Comparison of ENCODE assay signal across 25 cellular contexts in genomic region chr3:53812434-53812833, GRCh38. TPM values are rescaled to one million over a fixed set of nuclear protein-coding genes. Genes with fewer than 3 reads are reported as not detected.
DNase-seq lines count a peak whose midpoint lies in the region; ATAC-seq and TF ChIP-seq lines count a peak whose summit lies in the region.
"Had no signal": no experiment of that assay in that cellular context is flagged by ENCODE, and none has a peak within 500 bp of the region (broad histone marks: within the 10 kb centered on the region; RNA-seq: fewer than 3 reads in every experiment).

No MANE protein-coding gene starts in this region.

- H3K18ac ChIP-seq in H9 (ENCODE audit: insufficient read length, low read depth, low read length): no peak overlapping the region

- no peak overlapping the region for H2BK120ac ChIP-seq in H9 (ENCODE audit: low read depth, low read length, poor library complexity, severe bottlenecking)

- no peak overlapping the region for H4K5ac ChIP-seq in H9 (ENCODE audit: insufficient read length, low read depth, low read length)

- no peak overlapping the region for H3K23ac ChIP-seq in H9 (ENCODE audit: insufficient read length, low read depth, low read length)

- no CpG with 5 or more reads among the region's 4 CpGs for WGBS in H9 (ENCODE audit: extremely low coverage, insufficient read length, low lambda C conversion rate)
- 84% methylated on average over 4 of the region's 4 CpGs for WGBS in liver

- no peaks in the 10 kb centered on the region for H3K23me2 ChIP-seq in H9 (ENCODE audit: insufficient read length, low read depth, low read length, poor library complexity, severe bottlenecking)

- H3K9me3 Mint-ChIP-seq in H9: no peaks in the 10 kb centered on the region
- no peaks in the 10 kb centered on the region for H3K9me3 Mint-ChIP-seq in stimulated activated memory B cell treated with anti-CD40 and anti-IgM and Interleukin-4, amounts not matched to agents 10 μg/mL and 1 μg/mL and 100 μg/mL, for 72 hours
- H3K9me3 Mint-ChIP-seq: activated CD4-positive, alpha-beta T cell treated with anti-CD3 and anti-CD28 coated beads, Interleukin-2, amount 10 ng/mL, durations not matched to agents 24 days and 14 days; activated T-helper 17 cell treated with anti-CD3 and anti-CD28 coated beads, Interleukin-2, amount 50 U/mL, for 72 hours; memory B cell had no signal

- DNase-seq in DMS 273 (lab: John Stamatoyannopoulos, UW; ENCODE audit: unreplicated experiment) (peak; percentile 3), DMS 273 treated with DMSO at 0.1 percent for 48 hours (lab: John Stamatoyannopoulos, UW) (no peak), H9 (no peak), choroid plexus epithelial cell (ENCODE audit: low read depth) (peak; percentile 12), LoVo (ENCODE audit: low spot score) (no peak), inferior parietal cortex (ENCODE audit: extremely low spot score) (no peak)
- DNase-seq: activated CD4-positive, alpha-beta T cell treated with anti-CD3 and anti-CD28 coated beads, Interleukin-2, amount 10 ng/mL, durations not matched to agents 24 days and 14 days; BE2C; Caco-2; effector memory CD4-positive, alpha-beta T cell; kidney glomerular epithelial cell; NCI-H1105 treated with DMSO at 0.1 percent for 48 hours; NCI-H2081 treated with DMSO at 0.1 percent for 48 hours; T-helper 17 cell; trophoblast cell had no signal

- no peak overlapping the region for H3T11ph ChIP-seq in H9 (ENCODE audit: low read length)

- no peak overlapping the region for H3K27ac Mint-ChIP-seq in H9
- H3K27ac Mint-ChIP-seq in stimulated activated memory B cell treated with anti-CD40 and anti-IgM and Interleukin-4, amounts not matched to agents 10 μg/mL and 1 μg/mL and 100 μg/mL, for 72 hours: no peak overlapping the region
- H3K27ac Mint-ChIP-seq: activated CD4-positive, alpha-beta T cell treated with anti-CD3 and anti-CD28 coated beads, Interleukin-2, amount 10 ng/mL, durations not matched to agents 24 days and 14 days; activated naive CD8-positive, alpha-beta T cell; activated T-helper 17 cell treated with anti-CD3 and anti-CD28 coated beads, Interleukin-2, amount 50 U/mL, for 72 hours; memory B cell; T-helper 17 cell had no signal

- H2AFZ ChIP-seq in H9 (ENCODE audit: low read length): no peak overlapping the region

- H3K4ac ChIP-seq in H9 (ENCODE audit: low read depth, low read length): no peak overlapping the region

- H3K4me3 Mint-ChIP-seq in H9: no peak overlapping the region
- H3K4me3 Mint-ChIP-seq in stimulated activated memory B cell treated with anti-CD40 and anti-IgM and Interleukin-4, amounts not matched to agents 10 μg/mL and 1 μg/mL and 100 μg/mL, for 72 hours: no peak overlapping the region
- H3K4me3 Mint-ChIP-seq: activated CD4-positive, alpha-beta T cell treated with anti-CD3 and anti-CD28 coated beads, Interleukin-2, amount 10 ng/mL, durations not matched to agents 24 days and 14 days; activated naive CD8-positive, alpha-beta T cell; activated T-helper 17 cell treated with anti-CD3 and anti-CD28 coated beads, Interleukin-2, amount 50 U/mL, for 72 hours; memory B cell; T-helper 17 cell had no signal

- H4K20me1 ChIP-seq in H9 (ENCODE audit: control insufficient read depth, insufficient read depth, insufficient read length): no peaks in the 10 kb centered on the region

- H4K8ac ChIP-seq in H9 (replicated peaks; ENCODE audit: insufficient read length, low read depth, low read length): no peak overlapping the region

- no peaks in the 10 kb centered on the region for H3K79me2 ChIP-seq in H9 (ENCODE audit: insufficient read depth, low read length)

- no peak overlapping the region for H2BK5ac ChIP-seq in H9 (ENCODE audit: insufficient read length, low read length)

- H3K4me3 ChIP-seq in choroid plexus epithelial cell (ENCODE audit: low read depth, low read length) (no peak overlapping the region), liver (ENCODE audit: low read depth in 1 of 3, low read length in 3 of 3) (no peak overlapping the region)
- H3K4me3 ChIP-seq: esophagus muscularis mucosa, SK-N-MC had no signal

- peaks cover 3 to 22% (median 13%) of the 10 kb centered on the region in 4 donors for H3K36me3 ChIP-seq in liver (ENCODE audit: control insufficient read depth in 4 of 4, insufficient read depth in 3 of 4, low read depth in 1 of 4, low read length in 3 of 4)
- H3K36me3 ChIP-seq: BE2C had no signal

- H3K4me2 ChIP-seq in H9 (ENCODE audit: insufficient read depth, insufficient read length, low read length): no peak overlapping the region

- H3K27ac ChIP-seq in H9 (ENCODE audit: insufficient read length, low read depth, low read length) (no peak overlapping the region), liver (ENCODE audit: low read depth in 1 of 2, low read length in 2 of 2) (no peak overlapping the region)
- H3K27ac ChIP-seq: 22Rv1, esophagus muscularis mucosa, SK-N-MC had no signal

- H3K4me1 Mint-ChIP-seq in H9: no peaks in the 10 kb centered on the region; a peak in 1 of 4 replicates
- peaks cover 9% of the 10 kb centered on the region for H3K4me1 Mint-ChIP-seq in stimulated activated memory B cell treated with anti-CD40 and anti-IgM and Interleukin-4, amounts not matched to agents 10 μg/mL and 1 μg/mL and 100 μg/mL, for 72 hours
- H3K4me1 Mint-ChIP-seq: activated CD4-positive, alpha-beta T cell treated with anti-CD3 and anti-CD28 coated beads, Interleukin-2, amount 10 ng/mL, durations not matched to agents 24 days and 14 days; activated T-helper 17 cell treated with anti-CD3 and anti-CD28 coated beads, Interleukin-2, amount 50 U/mL, for 72 hours; memory B cell; T-helper 17 cell had no signal

- H2BK20ac ChIP-seq in H9 (ENCODE audit: low read depth, low read length, poor library complexity, severe bottlenecking): no peak overlapping the region

- H3K36me3 Mint-ChIP-seq in H9 (ENCODE audit: insufficient read depth in 1 of 3, low read depth in 3 of 3): peaks cover 0 to 8% (median 5%) of the 10 kb centered on the region in 3 experiments; a peak in 3 of 7 replicates
- peaks cover 32% of the 10 kb centered on the region for H3K36me3 Mint-ChIP-seq in stimulated activated memory B cell treated with anti-CD40 and anti-IgM and Interleukin-4, amounts not matched to agents 10 μg/mL and 1 μg/mL and 100 μg/mL, for 72 hours
- H3K36me3 Mint-ChIP-seq: activated naive CD8-positive, alpha-beta T cell; memory B cell had no signal

- peak in 1 of 2 donors; percentile 11 for TF ChIP-seq RAD21 in liver (IDR thresholded peaks at IDR 0.05)

- TF ChIP-seq CTCF in H9 (conservative IDR thresholded peaks at IDR 0.05): peak; percentile 41
- peak; percentile 28 for TF ChIP-seq CTCF in choroid plexus epithelial cell (conservative IDR thresholded peaks at IDR 0.05; ENCODE audit: low read depth, low read length)
- peak; percentile 22 for TF ChIP-seq CTCF in liver (IDR thresholded peaks at IDR 0.05; ENCODE audit: low read depth, low read length, missing input control)

- H3K79me1 ChIP-seq in H9 (ENCODE audit: insufficient read depth, low read depth, low read length, poor library complexity, severe bottlenecking): no peaks in the 10 kb centered on the region

- H3K27me3 Mint-ChIP-seq in H9 (ENCODE audit: low read depth): no peaks in the 10 kb centered on the region; the same call in 1 of the 2 replicates
- no peaks in the 10 kb centered on the region for H3K27me3 Mint-ChIP-seq in stimulated activated memory B cell treated with anti-CD40 and anti-IgM and Interleukin-4, amounts not matched to agents 10 μg/mL and 1 μg/mL and 100 μg/mL, for 72 hours
- H3K27me3 Mint-ChIP-seq: activated CD4-positive, alpha-beta T cell treated with anti-CD3 and anti-CD28 coated beads, Interleukin-2, amount 10 ng/mL, durations not matched to agents 24 days and 14 days; activated naive CD8-positive, alpha-beta T cell; memory B cell had no signal

- H3K14ac ChIP-seq in H9 (ENCODE audit: insufficient read depth, low read length): no peak overlapping the region

- ATAC-seq in stimulated activated memory B cell treated with anti-CD40 and anti-IgM and Interleukin-4, amounts not matched to agents 10 μg/mL and 1 μg/mL and 100 μg/mL, for 72 hours: no peak
- ATAC-seq: activated T-helper 17 cell treated with anti-CD3 and anti-CD28 coated beads, Interleukin-2, amount 50 U/mL, for 72 hours; T-helper 17 cell had no signal

- no peak overlapping the region for H2BK15ac ChIP-seq in H9 (ENCODE audit: low read depth, low read length)

- H3K4me1 ChIP-seq in H9 (ENCODE audit: insufficient read depth, low read length) (no peaks in the 10 kb centered on the region), liver (ENCODE audit: control insufficient read depth in 4 of 4, insufficient read depth in 4 of 4, low read length in 3 of 4) (no peaks in the 10 kb centered on the region)
- H3K4me1 ChIP-seq: BE2C, Caco-2, esophagus muscularis mucosa had no signal

- no peak overlapping the region for H3K56ac ChIP-seq in H9 (ENCODE audit: insufficient read length, low read depth, low read length)

- H3K27me3 ChIP-seq in H9 (ENCODE audit: insufficient read depth, low read length) (no peaks in the 10 kb centered on the region), liver (ENCODE audit: control insufficient read depth in 4 of 4, insufficient read depth in 4 of 4, low read length in 3 of 4) (no peaks in the 10 kb centered on the region)
- H3K27me3 ChIP-seq: BE2C, esophagus muscularis mucosa had no signal

- H2AK5ac ChIP-seq in H9 (ENCODE audit: insufficient read length, low read length): no peak overlapping the region

- H3K9me3 ChIP-seq in H9 (ENCODE audit: control insufficient read depth, low read depth, low read length) (no peaks in the 10 kb centered on the region), liver (ENCODE audit: control insufficient read depth in 4 of 4, low read length in 3 of 4) (no peaks in the 10 kb centered on the region)
- H3K9me3 ChIP-seq: BE2C, Caco-2, esophagus muscularis mucosa had no signal

- no peak overlapping the region for H3K9ac ChIP-seq in H9 (ENCODE audit: extremely low read depth, insufficient read length, low read length)
- H3K9ac ChIP-seq in liver (ENCODE audit: low read depth in 1 of 2, low read length in 2 of 2): no peak overlapping the region

- H2BK12ac ChIP-seq in H9 (ENCODE audit: insufficient read length, low read depth, low read length): no peak overlapping the region

- H4K91ac ChIP-seq in H9 (ENCODE audit: insufficient read length, low read depth, low read length): no peak overlapping the region

TF ChIP-seq in liver, 16 proteins besides CTCF, POLR2A, EP300 and RAD21 (continues in another document):
- TF ChIP-seq GABPA (IDR thresholded peaks at IDR 0.05 in 1 of 2, conservative IDR thresholded peaks at IDR 0.05 in 1 of 2) (no peak), MAX (IDR thresholded peaks at IDR 0.05) (no peak), EGR1 (IDR thresholded peaks at IDR 0.05; ENCODE audit: low read depth in 2 of 2) (no peak), NR2F2 (IDR thresholded peaks at IDR 0.05) (no peak), TAF1 (conservative IDR thresholded peaks at IDR 0.05) (no peak)

RNA-seq across cellular contexts. Expression of gene CHDH, which starts 33.8 kb away (rescaled TPM):
- total RNA-seq in H9 (2021): 8.2 and 11.0 TPM in 2 replicates
- 10 to 100 TPM in 1 of 2 donors, 1 to 10 TPM in 1; 9.1 to 34.0 TPM for total RNA-seq in liver
- polyA plus RNA-seq in liver: 10 to 100 TPM; 10.7 to 31.6 TPM
- total RNA-seq: RPMI7951 had no signal

RNA-seq across cellular contexts. Expression of gene IL17RB, which starts 33.9 kb away (rescaled TPM):
- total RNA-seq in H9 (2021) (8.3 and 9.8 TPM in 2 replicates), liver (10 to 100 TPM; 11.8 to 14.6 TPM)
- polyA plus RNA-seq in liver: 10 to 100 TPM; 17.0 to 21.6 TPM
- total RNA-seq: LHCN-M2, RPMI7951 had no signal

Comparison
In these comparisons a context has a peak if more than half of its experiments do, and no peak if none do; other contexts are left out.
1. DNase-seq: peak in DMS 273 (single experiment) and choroid plexus epithelial cell (single experiment); none in DMS 273 treated with DMSO at 0.1 percent for 48 hours (single experiment), H9 (single experiment), LoVo (single experiment) and inferior parietal cortex (single experiment).
2. Peak in every context shown above with its lines, with median percentiles within 50 percentile points of each other: CTCF ChIP-seq.